In the genomic region with DNA sequence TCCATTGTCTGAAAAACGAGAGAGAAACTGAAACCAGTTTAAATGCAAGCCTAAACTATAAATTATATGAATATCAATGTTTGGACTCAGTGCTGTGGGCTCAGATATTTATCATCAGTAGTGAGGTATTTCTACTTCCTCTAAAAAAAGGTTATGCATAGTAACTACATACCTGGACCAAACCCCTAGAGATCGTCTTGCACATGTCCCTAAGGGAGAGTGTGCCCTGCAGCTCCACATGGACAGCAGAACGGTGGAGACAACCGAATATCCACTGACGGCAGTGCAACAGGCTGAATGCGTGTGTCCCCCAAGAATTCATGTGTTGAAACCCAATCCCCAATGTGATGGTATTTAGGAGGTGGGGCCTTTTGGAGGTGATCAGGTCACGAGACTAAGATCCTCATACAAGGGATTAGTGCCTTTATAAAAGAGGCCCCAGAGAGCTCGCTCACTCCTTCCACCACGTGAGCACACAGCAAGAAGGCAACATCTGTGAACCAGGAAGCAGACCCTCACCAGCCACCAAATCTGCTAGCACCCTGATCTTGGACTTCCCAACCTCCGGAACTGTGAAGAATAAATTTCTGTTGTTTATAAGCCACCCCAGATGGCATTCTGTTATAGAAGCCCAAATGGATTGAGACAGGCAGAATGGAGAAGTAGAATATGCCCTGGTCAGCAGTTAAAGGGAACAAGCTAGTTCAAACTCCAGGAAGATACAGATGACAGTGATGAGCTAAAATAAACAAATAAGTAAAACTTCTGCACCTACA, we compare ENCODE assay signal across 20 cellular contexts.
DNase-seq lines count a peak whose midpoint lies in the region; ATAC-seq, FAIRE-seq and TF ChIP-seq lines count a peak whose summit lies in the region.
"Had no signal": no experiment of that assay in that cellular context is flagged by ENCODE, and none has a peak within 500 bp of the region (broad histone marks: within the 10 kb centered on the region; RNA-seq: fewer than 3 reads in every experiment).

No MANE protein-coding gene starts in this region.

- no peak overlapping the region for H3K27ac Mint-ChIP-seq in activated T-helper 1 cell treated with anti-CD3 and anti-CD28 coated beads, Interleukin-12 subunit alpha, Interleukin-12 subunit beta, Interleukin-2, Interleukin-4 antibody, amounts not matched to agents 30 ng/mL and 10 ng/mL and 1 ng/mL, durations not matched to agents 14 hours and 24 hours and 36 hours
- H3K27ac Mint-ChIP-seq: activated CD4-positive, alpha-beta memory T cell treated with anti-CD3 and anti-CD28 coated beads for 36 hours; activated naive CD8-positive, alpha-beta T cell treated with anti-CD3 and anti-CD28 coated beads, Interleukin-2, amount 50 U/mL, for 24 hours had no signal

- H3K36me3 ChIP-seq in OCI-LY1 (ENCODE audit: insufficient read depth, low read length) (no peaks in the 10 kb centered on the region), HepG2 (replicated peaks in 1 of 2; ENCODE audit: control insufficient read depth in 1 of 2, insufficient read depth in 2 of 2, low read length in 2 of 2) (no peaks in the 10 kb centered on the region), MG63 (no peaks in the 10 kb centered on the region)
- H3K36me3 ChIP-seq: esophagus squamous epithelium, heart right ventricle had no signal

- H3K36me3 Mint-ChIP-seq in activated T-helper 1 cell treated with anti-CD3 and anti-CD28 coated beads, Interleukin-12 subunit alpha, Interleukin-12 subunit beta, Interleukin-2, Interleukin-4 antibody, amounts not matched to agents 30 ng/mL and 10 ng/mL and 1 ng/mL, durations not matched to agents 14 hours and 24 hours and 36 hours (ENCODE audit: low read depth): no peaks in the 10 kb centered on the region
- H3K36me3 Mint-ChIP-seq: activated CD4-positive, alpha-beta memory T cell treated with anti-CD3 and anti-CD28 coated beads for 36 hours had no signal

- peaks cover 27% of the 10 kb centered on the region for H3K4me1 Mint-ChIP-seq in activated T-helper 1 cell treated with anti-CD3 and anti-CD28 coated beads, Interleukin-12 subunit alpha, Interleukin-12 subunit beta, Interleukin-2, Interleukin-4 antibody, amounts not matched to agents 30 ng/mL and 10 ng/mL and 1 ng/mL, durations not matched to agents 14 hours and 24 hours and 36 hours (ENCODE audit: low read depth)

- CTCF ChIA-PET in A549 (lab: Yijun Ruan, JAX): interaction anchor here (2.5 kb wide), 1 partner anchor 8 kb away, joined by 10 read pairs; no protein-coding TSS in a partner anchor
- CTCF ChIA-PET in HepG2 (lab: Yijun Ruan, JAX; ENCODE audit: low intra/inter-chr PET ratio, low total read pairs): no interaction called here

- no peak for TF ChIP-seq POLR2A in A549 (IDR thresholded peaks at IDR 0.05; ENCODE audit: low read length)
- no peak for TF ChIP-seq POLR2A in HepG2 (IDR thresholded peaks at IDR 0.05; ENCODE audit: insufficient read depth in 1 of 2, low read depth in 2 of 2, low read length in 2 of 2)

- TF ChIP-seq RAD21 in A549 (conservative IDR thresholded peaks at IDR 0.05 in 1 of 2, IDR thresholded peaks at IDR 0.05 in 1 of 2) (no peak), HepG2 (CRISPR knock-in tag; IDR thresholded peaks at IDR 0.05) (no peak)

- TF ChIP-seq CTCF in A549 (IDR thresholded peaks at IDR 0.05): no peak
- TF ChIP-seq CTCF in OCI-LY1 (IDR thresholded peaks at IDR 0.05; ENCODE audit: low read length): no peak
- TF ChIP-seq CTCF in HepG2 (CRISPR knock-in tag; IDR thresholded peaks at IDR 0.05): no peak

- no peaks in the 10 kb centered on the region for H3K9me3 ChIP-seq in A549
- no peaks in the 10 kb centered on the region for H3K9me3 ChIP-seq in OCI-LY1 (ENCODE audit: low read length)
- no peaks in the 10 kb centered on the region for H3K9me3 ChIP-seq in HepG2 (ENCODE audit: low read length)
- no peaks in the 10 kb centered on the region for H3K9me3 ChIP-seq in MG63
- H3K9me3 ChIP-seq: esophagus squamous epithelium, heart right ventricle had no signal

- TF ChIP-seq EP300 in A549 (IDR thresholded peaks at IDR 0.05) (no peak), HepG2 (IDR thresholded peaks at IDR 0.05; ENCODE audit: low read depth in 2 of 2, low read length in 2 of 2) (no peak), HepG2 (CRISPR knock-in tag; IDR thresholded peaks at IDR 0.05; ENCODE audit: borderline replicate concordance) (no peak)

- H3K4me1 ChIP-seq in A549 (peaks cover 5% of the 10 kb centered on the region; the same call in 1 of the 3 replicates), OCI-LY1 (ENCODE audit: insufficient read depth, low read length, severe bottlenecking) (peaks cover 77% of the 10 kb centered on the region), HepG2 (ENCODE audit: insufficient read depth, low read length) (peaks cover 35% of the 10 kb centered on the region)

- POLR2A ChIA-PET in A549 (lab: Yijun Ruan, JAX): no interaction called here
- POLR2A ChIA-PET in HepG2 (lab: Yijun Ruan, JAX): interaction anchor here (1.4 to 1.5 kb wide), 2 partner anchors 8 to 23 kb away, joined by 4 to 6 read pairs; no protein-coding TSS in a partner anchor

- FAIRE-seq in A549 (lab: Jason Lieb, UNC) (no peak), HepG2 (lab: Jason Lieb, UNC) (no peak)
- FAIRE-seq: bronchial epithelial cell, islet of Langerhans had no signal

- H3K4me3 ChIP-seq in A549 (no peak overlapping the region), OCI-LY1 (ENCODE audit: low read depth, low read length, poor library complexity, severe bottlenecking) (peak overlapping the region; percentile 48), HepG2 (replicated peaks in 1 of 3; ENCODE audit: insufficient read depth in 1 of 3, low read depth in 2 of 3, low read length in 3 of 3) (peak overlapping the region; percentile 11 to 52 (median 44); a peak in 5 of 6 replicates), MG63 (no peak overlapping the region)
- H3K4me3 ChIP-seq: esophagus squamous epithelium, heart right ventricle had no signal

- in situ Hi-C loops in HepG2 (cut with HindIII; ENCODE audit: extremely low pct_ligation_motif_present, low pct_unique_long_range_greater_than_20kb): loop anchor here (25.0 kb wide), 1 partner anchor 863 kb away; no protein-coding TSS in a partner anchor

- H3K27me3 Mint-ChIP-seq in activated T-helper 1 cell treated with anti-CD3 and anti-CD28 coated beads, Interleukin-12 subunit alpha, Interleukin-12 subunit beta, Interleukin-2, Interleukin-4 antibody, amounts not matched to agents 30 ng/mL and 10 ng/mL and 1 ng/mL, durations not matched to agents 14 hours and 24 hours and 36 hours (ENCODE audit: insufficient read depth): peaks cover 22% of the 10 kb centered on the region

- no peak for ATAC-seq in A549
- peak; percentile 62 for ATAC-seq in HepG2
- ATAC-seq: activated naive CD8-positive, alpha-beta T cell treated with anti-CD3 and anti-CD28 coated beads, Interleukin-2, amount 50 U/mL, for 24 hours; sciatic nerve had no signal

- H3K9me3 Mint-ChIP-seq in activated T-helper 1 cell treated with anti-CD3 and anti-CD28 coated beads, Interleukin-12 subunit alpha, Interleukin-12 subunit beta, Interleukin-2, Interleukin-4 antibody, amounts not matched to agents 30 ng/mL and 10 ng/mL and 1 ng/mL, durations not matched to agents 14 hours and 24 hours and 36 hours: no peaks in the 10 kb centered on the region
- H3K9me3 Mint-ChIP-seq: activated CD4-positive, alpha-beta memory T cell treated with anti-CD3 and anti-CD28 coated beads for 36 hours; activated naive CD8-positive, alpha-beta T cell treated with anti-CD3 and anti-CD28 coated beads, Interleukin-2, amount 50 U/mL, for 24 hours had no signal

- H3K9ac ChIP-seq in OCI-LY1 (ENCODE audit: low read length) (peak overlapping the region; percentile 60), HepG2 (ENCODE audit: insufficient read depth, low read depth, low read length) (no peak overlapping the region)

- H3K27me3 ChIP-seq in OCI-LY1 (ENCODE audit: insufficient read depth, low read length) (no peaks in the 10 kb centered on the region), HepG2 (ENCODE audit: control insufficient read depth in 1 of 2, insufficient read depth in 2 of 2, low read length in 2 of 2) (peaks cover 0 to 2% of the 10 kb centered on the region in 2 experiments; a peak in 2 of 5 replicates), MG63 (no peaks in the 10 kb centered on the region)
- H3K27me3 ChIP-seq: esophagus squamous epithelium, heart right ventricle had no signal

- BruUV-seq in HepG2 (replicated peaks; lab: Mats Ljungman, UMichigan): no TSS peak

- peaks cover 4% of the 10 kb centered on the region; the same call in 1 of the 2 replicates for H3F3A ChIP-seq in OCI-LY1 (ENCODE audit: insufficient read depth, low read length)

- H3K27ac ChIP-seq in A549: no peak overlapping the region
- peak overlapping the region; percentile 89 for H3K27ac ChIP-seq in OCI-LY1 (ENCODE audit: low read depth, low read length, poor library complexity, severe bottlenecking)
- no peak overlapping the region for H3K27ac ChIP-seq in HepG2 (ENCODE audit: extremely low read length, insufficient read depth, low read length)

- no peaks in the 10 kb centered on the region for H3K79me2 ChIP-seq in OCI-LY1 (ENCODE audit: insufficient read depth, low read length)
- H3K79me2 ChIP-seq in HepG2 (ENCODE audit: insufficient read depth, low read length): no peaks in the 10 kb centered on the region

- H3K9me2 ChIP-seq in OCI-LY1 (ENCODE audit: low read depth, low read length): no peaks in the 10 kb centered on the region

- WGBS in A549 (ENCODE audit: missing lambda C conversion rate): 82% methylated on average over 10 of the region's 10 CpGs
- 13% methylated on average over 10 of the region's 10 CpGs for whole genome bisulfite sequencing in HepG2 (ENCODE audit: low lambda C conversion rate)

- DNase-seq in A549 (ENCODE audit: low read depth in 1 of 2, low spot score in 1 of 2) (no peak), EH (ENCODE audit: low read depth) (peak; percentile 5), HepG2 (ENCODE audit: low spot score) (no peak), MG63 (no peak), NCI-H2029 (lab: John Stamatoyannopoulos, UW) (no peak), 8988T (no peak)
- DNase-seq in activated T-helper 1 cell treated with anti-CD3 and anti-CD28 coated beads, Interleukin-12 subunit alpha, Interleukin-12 subunit beta, Interleukin-2, Interleukin-4 antibody, amounts not matched to agents 30 ng/mL and 10 ng/mL and 1 ng/mL, durations not matched to agents 14 hours and 24 hours and 36 hours (ENCODE audit: low spot score): no peak
- DNase-seq: activated CD4-positive, alpha-beta memory T cell treated with anti-CD3 and anti-CD28 coated beads for 36 hours; activated naive CD8-positive, alpha-beta T cell treated with anti-CD3 and anti-CD28 coated beads, Interleukin-2, amount 50 U/mL, for 24 hours; activated T-cell treated with anti-CD3 and anti-CD28 coated beads, Interleukin-2, amount 50 U/mL, for 48 hours; Calu3; esophagus squamous epithelium; heart right ventricle; NCI-H1105; NCI-H2227 treated with DMSO at 0.1 percent for 48 hours; stimulated activated CD4-positive, alpha-beta T cell treated with anti-CD3 and anti-CD28 coated beads, Interleukin-1b, Interleukin-23, amount 100 ng/mL, for 48 hours had no signal

- no peak overlapping the region for H3K4me2 ChIP-seq in A549
- peak overlapping the region; percentile 66 for H3K4me2 ChIP-seq in OCI-LY1 (ENCODE audit: low read length)
- peak overlapping the region; percentile 86 for H3K4me2 ChIP-seq in HepG2 (ENCODE audit: low read depth, low read length)

- H2AFZ ChIP-seq in OCI-LY1 (ENCODE audit: low read length): no peak overlapping the region
- H2AFZ ChIP-seq in HepG2 (ENCODE audit: low read length): peak overlapping the region; percentile 31

- no peak overlapping the region for H3K4me3 Mint-ChIP-seq in activated T-helper 1 cell treated with anti-CD3 and anti-CD28 coated beads, Interleukin-12 subunit alpha, Interleukin-12 subunit beta, Interleukin-2, Interleukin-4 antibody, amounts not matched to agents 30 ng/mL and 10 ng/mL and 1 ng/mL, durations not matched to agents 14 hours and 24 hours and 36 hours
- H3K4me3 Mint-ChIP-seq: activated CD4-positive, alpha-beta memory T cell treated with anti-CD3 and anti-CD28 coated beads for 36 hours; activated naive CD8-positive, alpha-beta T cell treated with anti-CD3 and anti-CD28 coated beads, Interleukin-2, amount 50 U/mL, for 24 hours had no signal

- intact Hi-C loops in HepG2 (cut with micrococcal nuclease; ENCODE audit: unreplicated experiment): no loop called here
- intact Hi-C loops in activated T-helper 1 cell treated with anti-CD3 and anti-CD28 coated beads, Interleukin-12 subunit alpha, Interleukin-12 subunit beta, Interleukin-2, Interleukin-4 antibody, amounts not matched to agents 30 ng/mL and 10 ng/mL and 1 ng/mL, durations not matched to agents 14 hours and 24 hours and 36 hours (cut with micrococcal nuclease): no loop called here

- H4K20me1 ChIP-seq in OCI-LY1 (ENCODE audit: insufficient read depth, low read length): no peaks in the 10 kb centered on the region
- H4K20me1 ChIP-seq in HepG2 (ENCODE audit: insufficient read depth, low read length): no peaks in the 10 kb centered on the region

Comparison
In these comparisons a context has a peak if more than half of its experiments do, and no peak if none do; other contexts are left out.
1. H3K4me3 ChIP-seq: peak in OCI-LY1 (single experiment) and HepG2 (3 of 3); none in A549 (single experiment) and MG63 (single experiment).